Comparison of ENCODE assay signal across 1 cellular context in genomic region chr16:3013491-3013951, GRCh38.
TF ChIP-seq lines count a peak whose summit lies in the region.

No MANE protein-coding gene starts in this region.

TF ChIP-seq in GM23338, 12 proteins besides CTCF, POLR2A, EP300 and RAD21:
- TF ChIP-seq EZH2phosphoT487 (IDR thresholded peaks at IDR 0.05; ENCODE audit: unreplicated experiment) (no peak), EZH2 (IDR thresholded peaks at IDR 0.05; ENCODE audit: low read depth, unreplicated experiment) (no peak), CREB1 (CRISPR knock-in tag; IDR thresholded peaks at IDR 0.05; ENCODE audit: low read depth) (no peak), ZNF114 (CRISPR knock-in tag; IDR thresholded peaks at IDR 0.05) (no peak), JUNB (IDR thresholded peaks at IDR 0.05; ENCODE audit: unreplicated experiment) (no peak)
- TF ChIP-seq, protein P1, sequence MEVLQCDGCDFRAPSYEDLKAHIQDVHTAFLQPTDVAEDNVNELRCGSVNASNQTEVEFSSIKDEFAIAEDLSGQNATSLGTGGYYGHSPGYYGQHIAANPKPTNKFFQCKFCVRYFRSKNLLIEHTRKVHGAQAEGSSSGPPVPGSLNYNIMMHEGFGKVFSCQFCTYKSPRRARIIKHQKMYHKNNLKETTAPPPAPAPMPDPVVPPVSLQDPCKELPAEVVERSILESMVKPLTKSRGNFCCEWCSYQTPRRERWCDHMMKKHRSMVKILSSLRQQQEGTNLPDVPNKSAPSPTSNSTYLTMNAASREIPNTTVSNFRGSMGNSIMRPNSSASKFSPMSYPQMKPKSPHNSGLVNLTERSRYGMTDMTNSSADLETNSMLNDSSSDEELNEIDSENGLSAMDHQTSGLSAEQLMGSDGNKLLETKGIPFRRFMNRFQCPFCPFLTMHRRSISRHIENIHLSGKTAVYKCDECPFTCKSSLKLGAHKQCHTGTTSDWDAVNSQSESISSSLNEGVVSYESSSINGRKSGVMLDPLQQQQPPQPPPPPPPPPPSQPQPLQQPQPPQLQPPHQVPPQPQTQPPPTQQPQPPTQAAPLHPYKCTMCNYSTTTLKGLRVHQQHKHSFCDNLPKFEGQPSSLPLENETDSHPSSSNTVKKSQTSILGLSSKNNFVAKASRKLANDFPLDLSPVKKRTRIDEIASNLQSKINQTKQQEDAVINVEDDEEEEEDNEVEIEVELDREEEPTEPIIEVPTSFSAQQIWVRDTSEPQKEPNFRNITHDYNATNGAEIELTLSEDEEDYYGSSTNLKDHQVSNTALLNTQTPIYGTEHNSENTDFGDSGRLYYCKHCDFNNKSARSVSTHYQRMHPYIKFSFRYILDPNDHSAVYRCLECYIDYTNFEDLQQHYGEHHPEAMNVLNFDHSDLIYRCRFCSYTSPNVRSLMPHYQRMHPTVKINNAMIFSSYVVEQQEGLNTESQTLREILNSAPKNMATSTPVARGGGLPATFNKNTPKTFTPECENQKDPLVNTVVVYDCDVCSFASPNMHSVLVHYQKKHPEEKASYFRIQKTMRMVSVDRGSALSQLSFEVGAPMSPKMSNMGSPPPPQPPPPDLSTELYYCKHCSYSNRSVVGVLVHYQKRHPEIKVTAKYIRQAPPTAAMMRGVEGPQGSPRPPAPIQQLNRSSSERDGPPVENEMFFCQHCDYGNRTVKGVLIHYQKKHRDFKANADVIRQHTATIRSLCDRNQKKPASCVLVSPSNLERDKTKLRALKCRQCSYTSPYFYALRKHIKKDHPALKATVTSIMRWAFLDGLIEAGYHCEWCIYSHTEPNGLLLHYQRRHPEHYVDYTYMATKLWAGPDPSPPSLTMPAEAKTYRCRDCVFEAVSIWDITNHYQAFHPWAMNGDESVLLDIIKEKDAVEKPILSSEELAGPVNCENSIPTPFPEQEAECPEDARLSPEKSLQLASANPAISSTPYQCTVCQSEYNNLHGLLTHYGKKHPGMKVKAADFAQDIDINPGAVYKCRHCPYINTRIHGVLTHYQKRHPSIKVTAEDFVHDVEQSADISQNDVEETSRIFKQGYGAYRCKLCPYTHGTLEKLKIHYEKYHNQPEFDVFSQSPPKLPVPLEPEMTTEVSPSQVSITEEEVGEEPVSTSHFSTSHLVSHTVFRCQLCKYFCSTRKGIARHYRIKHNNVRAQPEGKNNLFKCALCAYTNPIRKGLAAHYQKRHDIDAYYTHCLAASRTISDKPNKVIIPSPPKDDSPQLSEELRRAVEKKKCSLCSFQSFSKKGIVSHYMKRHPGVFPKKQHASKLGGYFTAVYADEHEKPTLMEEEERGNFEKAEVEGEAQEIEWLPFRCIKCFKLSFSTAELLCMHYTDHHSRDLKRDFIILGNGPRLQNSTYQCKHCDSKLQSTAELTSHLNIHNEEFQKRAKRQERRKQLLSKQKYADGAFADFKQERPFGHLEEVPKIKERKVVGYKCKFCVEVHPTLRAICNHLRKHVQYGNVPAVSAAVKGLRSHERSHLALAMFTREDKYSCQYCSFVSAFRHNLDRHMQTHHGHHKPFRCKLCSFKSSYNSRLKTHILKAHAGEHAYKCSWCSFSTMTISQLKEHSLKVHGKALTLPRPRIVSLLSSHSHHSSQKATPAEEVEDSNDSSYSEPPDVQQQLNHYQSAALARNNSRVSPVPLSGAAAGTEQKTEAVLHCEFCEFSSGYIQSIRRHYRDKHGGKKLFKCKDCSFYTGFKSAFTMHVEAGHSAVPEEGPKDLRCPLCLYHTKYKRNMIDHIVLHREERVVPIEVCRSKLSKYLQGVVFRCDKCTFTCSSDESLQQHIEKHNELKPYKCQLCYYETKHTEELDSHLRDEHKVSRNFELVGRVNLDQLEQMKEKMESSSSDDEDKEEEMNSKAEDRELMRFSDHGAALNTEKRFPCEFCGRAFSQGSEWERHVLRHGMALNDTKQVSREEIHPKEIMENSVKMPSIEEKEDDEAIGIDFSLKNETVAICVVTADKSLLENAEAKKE (CRISPR knock-in tag; IDR thresholded peaks at IDR 0.05), result no peak
TF ChIP-seq in GM23338: peak in this region for 0.
